Comparison of ENCODE assay signal across 21 cellular contexts in the genomic region with DNA sequence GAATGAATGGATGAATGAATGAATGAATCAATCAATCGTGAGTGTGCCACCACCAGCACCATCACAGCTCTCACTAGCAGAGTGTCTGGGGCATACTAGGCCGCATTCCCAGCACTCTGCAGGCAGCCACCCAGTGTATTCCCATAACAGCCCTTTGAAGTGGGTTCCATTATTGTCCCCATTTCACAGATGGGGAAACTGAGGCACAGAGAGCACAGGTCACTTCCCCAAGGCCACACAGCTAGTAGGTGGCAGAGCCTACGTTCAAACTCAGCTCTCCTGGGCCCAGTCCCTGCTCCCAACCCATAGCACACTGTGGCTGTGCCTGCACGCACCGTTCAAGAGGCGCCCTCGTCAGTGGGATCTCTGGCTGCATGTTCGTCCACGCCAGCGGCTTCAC.
A peak's percentile ranks its signal among the peaks of the same experiment; 100 is the strongest.
DNase-seq lines count a peak whose midpoint lies in the region; ATAC-seq and TF ChIP-seq lines count a peak whose summit lies in the region.
"Had no signal": no experiment of that assay in that cellular context is flagged by ENCODE, and none has a peak within 500 bp of the region (broad histone marks: within the 10 kb centered on the region; RNA-seq: fewer than 3 reads in every experiment).

No MANE protein-coding gene starts in this region.

- H3K4me3 ChIP-seq in right atrium auricular region (no peak overlapping the region), right cardiac atrium (ENCODE audit: low read length) (no peak overlapping the region), dorsolateral prefrontal cortex (no peak overlapping the region), trophoblast cell (ENCODE audit: low read depth, low read length) (no peak overlapping the region)
- H3K4me3 ChIP-seq: vagina had no signal

- peak overlapping the region; percentile 13 for H3K9ac ChIP-seq in trophoblast cell (ENCODE audit: low read length)

- H3K79me2 ChIP-seq in trophoblast cell (ENCODE audit: control insufficient read depth, insufficient read depth, low read length, poor library complexity) = peaks cover 11% of the 10 kb centered on the region

- no peak overlapping the region for H4K8ac ChIP-seq in trophoblast cell (ENCODE audit: low read depth, low read length)

- no peaks in the 10 kb centered on the region for H3K9me3 ChIP-seq in right atrium auricular region
- H3K9me3 ChIP-seq in right cardiac atrium (ENCODE audit: control insufficient read depth, low read length) = no peaks in the 10 kb centered on the region
- H3K9me3 ChIP-seq in trophoblast cell (ENCODE audit: insufficient read depth, low read depth, low read length) = no peaks in the 10 kb centered on the region
- H3K9me3 ChIP-seq: vagina had no signal

- H3K23ac ChIP-seq in trophoblast cell (ENCODE audit: low read length) = no peak overlapping the region

- intact Hi-C loops in right cardiac atrium (cut with DNase I) = loop anchor here in 2 of 4 donors (10.0 kb wide), 3 partner anchors 172 to 382 kb away; partner anchors contain the start of gene NCOR2 (in 1 of the 2)
- intact Hi-C loops in dorsolateral prefrontal cortex (cut with DNase I) = loop anchor here in 1 of 2 donors (10.0 kb wide), 1 partner anchor 182 kb away; the partner anchor contains the start of gene NCOR2

- peak overlapping the region; percentile 2 for H3K18ac ChIP-seq in trophoblast cell (ENCODE audit: low read length)

- no peak overlapping the region for H4K12ac ChIP-seq in trophoblast cell (ENCODE audit: low read depth, low read length)

- H3K4ac ChIP-seq in trophoblast cell (ENCODE audit: low read depth, low read length) = no peak overlapping the region

- no peak overlapping the region for H2AFZ ChIP-seq in trophoblast cell (ENCODE audit: insufficient read depth, low read length, poor library complexity)

- H3K9me3 Mint-ChIP-seq in activated naive CD4-positive, alpha-beta T cell treated with anti-CD3 and anti-CD28 coated beads, Interleukin-2, amount 50 U/mL, for 72 hours = no peaks in the 10 kb centered on the region
- H3K9me3 Mint-ChIP-seq: activated naive CD8-positive, alpha-beta T cell treated with anti-CD3 and anti-CD28 coated beads, Interleukin-2, amount 10 ng/mL, durations not matched to agents 7 days and 5 days; CD4-positive, alpha-beta T cell had no signal

- peaks cover 0 to 80% of the 10 kb centered on the region in 2 donors for H3K4me1 ChIP-seq in right atrium auricular region
- H3K4me1 ChIP-seq in right cardiac atrium (ENCODE audit: control insufficient read depth, insufficient read depth, low read length) = peaks cover 21% of the 10 kb centered on the region
- peaks cover 65 to 66% of the 10 kb centered on the region in 2 experiments for H3K4me1 ChIP-seq in trophoblast cell (ENCODE audit: control insufficient read depth in 1 of 2, insufficient read depth in 2 of 2, low read length in 2 of 2)

- H3K79me1 ChIP-seq in trophoblast cell (ENCODE audit: low read length) = peaks cover 43% of the 10 kb centered on the region

- peaks cover 46% of the 10 kb centered on the region for H3K36me3 ChIP-seq in right atrium auricular region
- H3K36me3 ChIP-seq in trophoblast cell (ENCODE audit: control insufficient read depth in 1 of 2, insufficient read depth in 2 of 2, low read length in 2 of 2) = peaks cover 55 to 58% of the 10 kb centered on the region in 2 experiments

- H3K27me3 ChIP-seq in right atrium auricular region (no peaks in the 10 kb centered on the region), right cardiac atrium (ENCODE audit: control insufficient read depth, insufficient read depth) (no peaks in the 10 kb centered on the region), dorsolateral prefrontal cortex (no peaks in the 10 kb centered on the region), trophoblast cell (ENCODE audit: insufficient read depth, low read length) (no peaks in the 10 kb centered on the region)
- H3K27me3 ChIP-seq: vagina had no signal

- no peak for TF ChIP-seq CTCF in right atrium auricular region (IDR thresholded peaks at IDR 0.05)
- TF ChIP-seq CTCF in dorsolateral prefrontal cortex (IDR thresholded peaks at IDR 0.05 in 54 of 56, conservative IDR thresholded peaks at IDR 0.05 in 2 of 56; ENCODE audit: low read depth in 1 of 56, partially characterized antibody in 56 of 56) = no peak

- DNase-seq in right atrium auricular region (ENCODE audit: low spot score) (no peak), right cardiac atrium (no peak), dorsolateral prefrontal cortex (no peak), trophoblast cell (no peak), GOT3 (lab: John Stamatoyannopoulos, UW) (no peak), NCI-H2107 (lab: John Stamatoyannopoulos, UW) (no peak), NCI-H2171 treated with DMSO at 0.1 percent for 48 hours (lab: John Stamatoyannopoulos, UW) (no peak)
- DNase-seq in activated naive CD4-positive, alpha-beta T cell treated with anti-CD3 and anti-CD28 coated beads, Interleukin-2, amount 50 U/mL, for 72 hours (ENCODE audit: low spot score in 2 of 2) = no peak
- DNase-seq: activated naive CD8-positive, alpha-beta T cell treated with anti-CD3 and anti-CD28 coated beads, Interleukin-2, amount 10 ng/mL, durations not matched to agents 7 days and 5 days; CD4-positive, alpha-beta T cell; HCEC 1CT; NCI-H1694 treated with DMSO at 0.1 percent for 48 hours; NCI-H226; NCI-H82; nucleus accumbens; stimulated activated CD4-positive, alpha-beta T cell treated with anti-CD3 and anti-CD28 coated beads, Interleukin-1b, Interleukin-23, amount 100 ng/mL, for 48 hours; stimulated activated naive CD4-positive, alpha-beta T cell treated with Interleukin-2 at 50 U/mL for 16 hours had no signal

- H2AK5ac ChIP-seq in trophoblast cell (ENCODE audit: low read length) = no peak overlapping the region

- H3K4me2 ChIP-seq in trophoblast cell (ENCODE audit: low read length) = no peak overlapping the region

- no peak for ATAC-seq in right cardiac atrium
- ATAC-seq in activated naive CD4-positive, alpha-beta T cell treated with anti-CD3 and anti-CD28 coated beads, Interleukin-2, amount 50 U/mL, for 72 hours = no peak
- ATAC-seq: activated CD4-positive, CD25-positive, alpha-beta regulatory T cell treated with anti-CD3 and anti-CD28 coated beads, Interleukin-2, amount 50 U/mL, for 24 hours; sciatic nerve had no signal

- H3K27ac ChIP-seq in right atrium auricular region = peak overlapping the region; percentile 86 to 88
- no peak overlapping the region for H3K27ac ChIP-seq in right cardiac atrium (ENCODE audit: low read length)
- peak overlapping the region in 35 of 59 donors; percentile 4 to 91 (median 82) for H3K27ac ChIP-seq in dorsolateral prefrontal cortex
- H3K27ac ChIP-seq in trophoblast cell (ENCODE audit: low read depth, low read length) = no peak overlapping the region
- H3K27ac ChIP-seq: HL-60 had no signal

- H3K36me3 Mint-ChIP-seq in activated naive CD4-positive, alpha-beta T cell treated with anti-CD3 and anti-CD28 coated beads, Interleukin-2, amount 50 U/mL, for 72 hours = no peaks in the 10 kb centered on the region

- no peak overlapping the region for H3K27ac Mint-ChIP-seq in activated naive CD4-positive, alpha-beta T cell treated with anti-CD3 and anti-CD28 coated beads, Interleukin-2, amount 50 U/mL, for 72 hours
- H3K27ac Mint-ChIP-seq: activated naive CD8-positive, alpha-beta T cell treated with anti-CD3 and anti-CD28 coated beads, Interleukin-2, amount 10 ng/mL, durations not matched to agents 7 days and 5 days; CD4-positive, alpha-beta T cell had no signal

- H2BK120ac ChIP-seq in trophoblast cell (ENCODE audit: insufficient read depth, low read length, poor library complexity) = no peak overlapping the region

- no peak overlapping the region for H2BK12ac ChIP-seq in trophoblast cell (ENCODE audit: low read length)

- no peak overlapping the region for H4K91ac ChIP-seq in trophoblast cell (ENCODE audit: low read depth, low read length)

- no peak overlapping the region for H3K14ac ChIP-seq in trophoblast cell (ENCODE audit: low read length)

- no peak overlapping the region for H2BK5ac ChIP-seq in trophoblast cell (ENCODE audit: low read depth, low read length, poor library complexity)

- 94% methylated on average over 10 of the region's 10 CpGs for WGBS in right cardiac atrium
- WGBS in trophoblast cell (ENCODE audit: extremely low coverage, insufficient coverage, insufficient read length) = no CpG with 5 or more reads among the region's 10 CpGs

Comparison
In these comparisons a context has a peak if more than half of its experiments do, and no peak if none do; other contexts are left out.
1. H3K27ac ChIP-seq: peak in right atrium auricular region (2 of 2) and dorsolateral prefrontal cortex (35 of 59); none in right cardiac atrium (single experiment) and trophoblast cell (single experiment).